Comparison of ENCODE assay signal across 1 cellular context in the genomic region with DNA sequence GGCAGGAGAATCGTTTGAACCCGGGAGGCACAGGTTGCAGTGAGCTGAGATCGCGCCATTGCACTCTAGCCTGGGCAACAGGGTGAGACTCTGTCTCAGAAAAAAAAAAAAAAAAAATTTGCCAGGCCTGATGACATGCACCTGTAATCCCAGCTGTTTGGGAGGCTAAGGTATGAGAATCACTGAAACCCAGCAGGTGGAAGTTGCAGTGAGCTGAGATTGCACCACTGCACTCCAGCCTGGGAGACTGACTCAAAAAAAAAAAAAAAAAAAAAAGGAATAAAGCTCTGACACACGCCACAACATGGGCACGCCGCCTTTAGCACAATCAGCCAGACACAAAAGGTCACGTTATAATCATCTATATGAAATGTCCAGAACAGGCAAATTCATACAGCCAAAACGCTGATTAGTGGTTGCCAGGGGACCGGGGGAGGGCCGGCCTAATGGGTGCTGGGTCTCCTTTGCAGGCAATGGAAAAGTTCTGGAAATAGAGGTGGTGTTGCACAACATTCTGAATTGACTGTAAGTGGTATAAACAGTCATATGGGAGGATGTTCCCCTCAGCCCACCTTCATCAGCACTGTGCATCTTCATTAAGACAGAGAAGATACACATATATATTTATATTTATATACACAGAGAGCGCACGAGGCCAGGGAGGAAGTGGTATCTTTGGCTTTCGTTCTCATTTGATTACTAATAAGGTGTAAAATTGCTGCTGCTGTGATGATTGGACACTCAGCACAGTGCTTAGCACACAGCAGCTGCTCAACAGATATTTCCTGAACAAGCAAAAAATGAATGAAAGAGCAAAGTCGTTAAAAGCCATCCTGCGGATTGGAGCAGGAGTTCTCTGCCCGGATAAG.
TF ChIP-seq lines count a peak whose summit lies in the region.

No MANE protein-coding gene starts in this region.

TF ChIP-seq in GM23338, 12 proteins besides CTCF, POLR2A, EP300 and RAD21 (continued from another document):
- TF ChIP-seq, protein P1, sequence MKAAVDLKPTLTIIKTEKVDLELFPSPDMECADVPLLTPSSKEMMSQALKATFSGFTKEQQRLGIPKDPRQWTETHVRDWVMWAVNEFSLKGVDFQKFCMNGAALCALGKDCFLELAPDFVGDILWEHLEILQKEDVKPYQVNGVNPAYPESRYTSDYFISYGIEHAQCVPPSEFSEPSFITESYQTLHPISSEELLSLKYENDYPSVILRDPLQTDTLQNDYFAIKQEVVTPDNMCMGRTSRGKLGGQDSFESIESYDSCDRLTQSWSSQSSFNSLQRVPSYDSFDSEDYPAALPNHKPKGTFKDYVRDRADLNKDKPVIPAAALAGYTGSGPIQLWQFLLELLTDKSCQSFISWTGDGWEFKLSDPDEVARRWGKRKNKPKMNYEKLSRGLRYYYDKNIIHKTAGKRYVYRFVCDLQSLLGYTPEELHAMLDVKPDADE (IDR thresholded peaks at IDR 0.05): no peak
- TF ChIP-seq JUNB (IDR thresholded peaks at IDR 0.05; ENCODE audit: unreplicated experiment) (no peak), CREB1 (CRISPR knock-in tag; IDR thresholded peaks at IDR 0.05; ENCODE audit: low read depth) (no peak), POLR2AphosphoS5 (IDR thresholded peaks at IDR 0.05; ENCODE audit: low read depth) (no peak), ZNF114 (CRISPR knock-in tag; IDR thresholded peaks at IDR 0.05) (no peak), EZH2phosphoT487 (IDR thresholded peaks at IDR 0.05; ENCODE audit: unreplicated experiment) (no peak)
- TF ChIP-seq, protein P2, sequence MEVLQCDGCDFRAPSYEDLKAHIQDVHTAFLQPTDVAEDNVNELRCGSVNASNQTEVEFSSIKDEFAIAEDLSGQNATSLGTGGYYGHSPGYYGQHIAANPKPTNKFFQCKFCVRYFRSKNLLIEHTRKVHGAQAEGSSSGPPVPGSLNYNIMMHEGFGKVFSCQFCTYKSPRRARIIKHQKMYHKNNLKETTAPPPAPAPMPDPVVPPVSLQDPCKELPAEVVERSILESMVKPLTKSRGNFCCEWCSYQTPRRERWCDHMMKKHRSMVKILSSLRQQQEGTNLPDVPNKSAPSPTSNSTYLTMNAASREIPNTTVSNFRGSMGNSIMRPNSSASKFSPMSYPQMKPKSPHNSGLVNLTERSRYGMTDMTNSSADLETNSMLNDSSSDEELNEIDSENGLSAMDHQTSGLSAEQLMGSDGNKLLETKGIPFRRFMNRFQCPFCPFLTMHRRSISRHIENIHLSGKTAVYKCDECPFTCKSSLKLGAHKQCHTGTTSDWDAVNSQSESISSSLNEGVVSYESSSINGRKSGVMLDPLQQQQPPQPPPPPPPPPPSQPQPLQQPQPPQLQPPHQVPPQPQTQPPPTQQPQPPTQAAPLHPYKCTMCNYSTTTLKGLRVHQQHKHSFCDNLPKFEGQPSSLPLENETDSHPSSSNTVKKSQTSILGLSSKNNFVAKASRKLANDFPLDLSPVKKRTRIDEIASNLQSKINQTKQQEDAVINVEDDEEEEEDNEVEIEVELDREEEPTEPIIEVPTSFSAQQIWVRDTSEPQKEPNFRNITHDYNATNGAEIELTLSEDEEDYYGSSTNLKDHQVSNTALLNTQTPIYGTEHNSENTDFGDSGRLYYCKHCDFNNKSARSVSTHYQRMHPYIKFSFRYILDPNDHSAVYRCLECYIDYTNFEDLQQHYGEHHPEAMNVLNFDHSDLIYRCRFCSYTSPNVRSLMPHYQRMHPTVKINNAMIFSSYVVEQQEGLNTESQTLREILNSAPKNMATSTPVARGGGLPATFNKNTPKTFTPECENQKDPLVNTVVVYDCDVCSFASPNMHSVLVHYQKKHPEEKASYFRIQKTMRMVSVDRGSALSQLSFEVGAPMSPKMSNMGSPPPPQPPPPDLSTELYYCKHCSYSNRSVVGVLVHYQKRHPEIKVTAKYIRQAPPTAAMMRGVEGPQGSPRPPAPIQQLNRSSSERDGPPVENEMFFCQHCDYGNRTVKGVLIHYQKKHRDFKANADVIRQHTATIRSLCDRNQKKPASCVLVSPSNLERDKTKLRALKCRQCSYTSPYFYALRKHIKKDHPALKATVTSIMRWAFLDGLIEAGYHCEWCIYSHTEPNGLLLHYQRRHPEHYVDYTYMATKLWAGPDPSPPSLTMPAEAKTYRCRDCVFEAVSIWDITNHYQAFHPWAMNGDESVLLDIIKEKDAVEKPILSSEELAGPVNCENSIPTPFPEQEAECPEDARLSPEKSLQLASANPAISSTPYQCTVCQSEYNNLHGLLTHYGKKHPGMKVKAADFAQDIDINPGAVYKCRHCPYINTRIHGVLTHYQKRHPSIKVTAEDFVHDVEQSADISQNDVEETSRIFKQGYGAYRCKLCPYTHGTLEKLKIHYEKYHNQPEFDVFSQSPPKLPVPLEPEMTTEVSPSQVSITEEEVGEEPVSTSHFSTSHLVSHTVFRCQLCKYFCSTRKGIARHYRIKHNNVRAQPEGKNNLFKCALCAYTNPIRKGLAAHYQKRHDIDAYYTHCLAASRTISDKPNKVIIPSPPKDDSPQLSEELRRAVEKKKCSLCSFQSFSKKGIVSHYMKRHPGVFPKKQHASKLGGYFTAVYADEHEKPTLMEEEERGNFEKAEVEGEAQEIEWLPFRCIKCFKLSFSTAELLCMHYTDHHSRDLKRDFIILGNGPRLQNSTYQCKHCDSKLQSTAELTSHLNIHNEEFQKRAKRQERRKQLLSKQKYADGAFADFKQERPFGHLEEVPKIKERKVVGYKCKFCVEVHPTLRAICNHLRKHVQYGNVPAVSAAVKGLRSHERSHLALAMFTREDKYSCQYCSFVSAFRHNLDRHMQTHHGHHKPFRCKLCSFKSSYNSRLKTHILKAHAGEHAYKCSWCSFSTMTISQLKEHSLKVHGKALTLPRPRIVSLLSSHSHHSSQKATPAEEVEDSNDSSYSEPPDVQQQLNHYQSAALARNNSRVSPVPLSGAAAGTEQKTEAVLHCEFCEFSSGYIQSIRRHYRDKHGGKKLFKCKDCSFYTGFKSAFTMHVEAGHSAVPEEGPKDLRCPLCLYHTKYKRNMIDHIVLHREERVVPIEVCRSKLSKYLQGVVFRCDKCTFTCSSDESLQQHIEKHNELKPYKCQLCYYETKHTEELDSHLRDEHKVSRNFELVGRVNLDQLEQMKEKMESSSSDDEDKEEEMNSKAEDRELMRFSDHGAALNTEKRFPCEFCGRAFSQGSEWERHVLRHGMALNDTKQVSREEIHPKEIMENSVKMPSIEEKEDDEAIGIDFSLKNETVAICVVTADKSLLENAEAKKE (CRISPR knock-in tag; IDR thresholded peaks at IDR 0.05): no peak
